Comparison of ENCODE assay signal across 23 cellular contexts in genomic region chr1:147851149-147851548, GRCh38. TPM values are rescaled to one million over a fixed set of nuclear protein-coding genes. Genes with fewer than 3 reads are reported as not detected.
DNase-seq lines count a peak whose midpoint lies in the region; ATAC-seq, FAIRE-seq and TF ChIP-seq lines count a peak whose summit lies in the region.
"Had no signal": no experiment of that assay in that cellular context is flagged by ENCODE, and none has a peak within 500 bp of the region (broad histone marks: within the 10 kb centered on the region; RNA-seq: fewer than 3 reads in every experiment).

No MANE protein-coding gene starts in this region.

- CTCF ChIA-PET in MCF 10A (lab: Yijun Ruan, JAX), result interaction anchor here (0.8 to 1.4 kb wide), 2 partner anchors 12 to 130 kb away, joined by 3 read pairs; no protein-coding TSS in a partner anchor

- no peak for FAIRE-seq in urothelium cell line (lab: Jason Lieb, UNC)
- FAIRE-seq: A204.1 had no signal

- no peak overlapping the region for H3K27ac ChIP-seq in breast epithelium
- H3K27ac ChIP-seq: C4-2B, VCaP had no signal

- no peaks in the 10 kb centered on the region for H3K9me3 Mint-ChIP-seq in MCF 10A (ENCODE audit: unreplicated experiment)
- H3K9me3 Mint-ChIP-seq in activated T-helper 17 cell treated with anti-CD3 and anti-CD28 coated beads, Interleukin-2, amount 50 U/mL, for 72 hours, result no peaks in the 10 kb centered on the region
- H3K9me3 Mint-ChIP-seq in HFFc6, result no peaks in the 10 kb centered on the region
- H3K9me3 Mint-ChIP-seq: activated CD4-positive, alpha-beta memory T cell treated with anti-CD3 and anti-CD28 coated beads for 36 hours; activated T-cell treated with anti-CD3 and anti-CD28 coated beads, Interleukin-2, amount 50 U/mL, for 24 hours; stimulated activated naive CD8-positive, alpha-beta T cell treated with anti-CD3 and anti-CD28 coated beads, Interleukin-15, amount 100 ng/mL, for 72 hours had no signal

- H3K36me3 ChIP-seq in breast epithelium, result no peaks in the 10 kb centered on the region

- intact Hi-C loops in MCF 10A (cut with micrococcal nuclease) (no loop called here), breast epithelium (cut with DNase I; ENCODE audit: low total_unique reads) (no loop called here)

- H3K9me3 ChIP-seq in breast epithelium, result no peaks in the 10 kb centered on the region

- no peaks in the 10 kb centered on the region for H3K27me3 Mint-ChIP-seq in MCF 10A (ENCODE audit: insufficient read depth, unreplicated experiment)
- peaks cover 8% of the 10 kb centered on the region for H3K27me3 Mint-ChIP-seq in activated T-helper 17 cell treated with anti-CD3 and anti-CD28 coated beads, Interleukin-2, amount 50 U/mL, for 72 hours
- no peaks in the 10 kb centered on the region for H3K27me3 Mint-ChIP-seq in HFFc6 (ENCODE audit: insufficient read depth)

- peak; percentile 65 for ATAC-seq in activated T-helper 17 cell treated with anti-CD3 and anti-CD28 coated beads, Interleukin-2, amount 50 U/mL, for 72 hours (replicated peaks)
- no peak for ATAC-seq in SK-N-SH treated with all-trans-retinoic acid at 6 μM for 48 hours
- ATAC-seq: stimulated activated naive CD8-positive, alpha-beta T cell treated with anti-CD3 and anti-CD28 coated beads, Interleukin-15, amount 100 ng/mL, for 72 hours had no signal

- no peaks in the 10 kb centered on the region for H3K4me1 ChIP-seq in breast epithelium

- H3K27me3 ChIP-seq in breast epithelium, result no peaks in the 10 kb centered on the region

- H3K4me1 Mint-ChIP-seq in MCF 10A (ENCODE audit: insufficient read depth, unreplicated experiment), result peaks cover 8% of the 10 kb centered on the region
- no peaks in the 10 kb centered on the region for H3K4me1 Mint-ChIP-seq in activated T-helper 17 cell treated with anti-CD3 and anti-CD28 coated beads, Interleukin-2, amount 50 U/mL, for 72 hours
- no peaks in the 10 kb centered on the region; the same call in 1 of the 2 replicates for H3K4me1 Mint-ChIP-seq in HFFc6 (ENCODE audit: low read depth)
- H3K4me1 Mint-ChIP-seq: stimulated activated naive CD8-positive, alpha-beta T cell treated with anti-CD3 and anti-CD28 coated beads, Interleukin-15, amount 100 ng/mL, for 72 hours had no signal

- TF ChIP-seq POLR2A in breast epithelium (IDR thresholded peaks at IDR 0.05), result no peak

- H3K36me3 Mint-ChIP-seq in MCF 10A (ENCODE audit: insufficient read depth, unreplicated experiment) (no peaks in the 10 kb centered on the region), HFFc6 (ENCODE audit: low read depth) (no peaks in the 10 kb centered on the region)
- H3K36me3 Mint-ChIP-seq in activated T-helper 17 cell treated with anti-CD3 and anti-CD28 coated beads, Interleukin-2, amount 50 U/mL, for 72 hours (ENCODE audit: low read depth), result no peaks in the 10 kb centered on the region
- H3K36me3 Mint-ChIP-seq: activated CD4-positive, alpha-beta memory T cell treated with anti-CD3 and anti-CD28 coated beads for 36 hours; activated naive CD8-positive, alpha-beta T cell had no signal

- POLR2A ChIA-PET in MCF 10A (lab: Yijun Ruan, JAX), result interaction anchor here (1.0 to 1.7 kb wide), 3 partner anchors 9 to 94 kb away, joined by 3 to 5 read pairs (median 4); no protein-coding TSS in a partner anchor

- H3K4me3 ChIP-seq in breast epithelium, result no peak overlapping the region
- H3K4me3 ChIP-seq in foreskin fibroblast (ENCODE audit: low read depth in 1 of 2, low read length in 2 of 2), result no peak overlapping the region

- H3K27ac Mint-ChIP-seq in MCF 10A (ENCODE audit: low read depth, unreplicated experiment) (no peak overlapping the region), HFFc6 (no peak overlapping the region)
- H3K27ac Mint-ChIP-seq in activated T-helper 17 cell treated with anti-CD3 and anti-CD28 coated beads, Interleukin-2, amount 50 U/mL, for 72 hours, result no peak overlapping the region
- H3K27ac Mint-ChIP-seq: activated CD4-positive, alpha-beta memory T cell treated with anti-CD3 and anti-CD28 coated beads for 36 hours; activated naive CD8-positive, alpha-beta T cell; activated T-cell treated with anti-CD3 and anti-CD28 coated beads, Interleukin-2, amount 50 U/mL, for 24 hours; nephron; progenitor cell of endocrine pancreas had no signal

- H3K4me3 Mint-ChIP-seq in MCF 10A (ENCODE audit: unreplicated experiment), result no peak overlapping the region
- no peak overlapping the region for H3K4me3 Mint-ChIP-seq in activated T-helper 17 cell treated with anti-CD3 and anti-CD28 coated beads, Interleukin-2, amount 50 U/mL, for 72 hours
- no peak overlapping the region for H3K4me3 Mint-ChIP-seq in HFFc6
- H3K4me3 Mint-ChIP-seq: activated CD4-positive, alpha-beta memory T cell treated with anti-CD3 and anti-CD28 coated beads for 36 hours; activated naive CD8-positive, alpha-beta T cell; activated T-cell treated with anti-CD3 and anti-CD28 coated beads, Interleukin-2, amount 50 U/mL, for 24 hours; nephron; stimulated activated naive CD8-positive, alpha-beta T cell treated with anti-CD3 and anti-CD28 coated beads, Interleukin-15, amount 100 ng/mL, for 72 hours had no signal

- TF ChIP-seq CTCF in MCF 10A (IDR thresholded peaks at IDR 0.05; ENCODE audit: unreplicated experiment), result no peak
- TF ChIP-seq CTCF in breast epithelium (IDR thresholded peaks at IDR 0.05), result no peak
- no peak for TF ChIP-seq CTCF in foreskin fibroblast (IDR thresholded peaks at IDR 0.05; ENCODE audit: low read depth, low read length)
- TF ChIP-seq CTCF in HFFc6 (IDR thresholded peaks at IDR 0.05), result no peak

- BruUV-seq in MCF 10A (replicated peaks; lab: Mats Ljungman, UMichigan), result no TSS peak

- DNase-seq in MCF 10A (ENCODE audit: unreplicated experiment), result peak; percentile 43
- DNase-seq in breast epithelium (ENCODE audit: low spot score in 2 of 2), result no peak
- peak; percentile 4 to 17 for DNase-seq in foreskin fibroblast
- peak; percentile 18 for DNase-seq in urothelium cell line (ENCODE audit: low spot score)
- no peak for DNase-seq in NCI-H526 (lab: John Stamatoyannopoulos, UW)
- no peak for DNase-seq in HFFc6
- DNase-seq: activated CD4-positive, alpha-beta memory T cell treated with anti-CD3 and anti-CD28 coated beads for 36 hours; activated T-cell treated with anti-CD3 and anti-CD28 coated beads, Interleukin-2, amount 50 U/mL, for 24 hours; foreskin melanocyte; NCI-H187 treated with DMSO at 0.1 percent for 48 hours; NCI-H524 treated with DMSO at 0.1 percent for 48 hours; OCI-M1; stimulated activated naive CD8-positive, alpha-beta T cell treated with anti-CD3 and anti-CD28 coated beads, Interleukin-15, amount 100 ng/mL, for 72 hours had no signal

TF ChIP-seq in SK-N-SH treated with all-trans-retinoic acid at 6 μM for 48 hours, 23 proteins besides CTCF, POLR2A, EP300 and RAD21:
- TF ChIP-seq ZNF565 (CRISPR knock-in tag; conservative IDR thresholded peaks at IDR 0.05; ENCODE audit: low read depth) (no peak), CSRNP3 (CRISPR knock-in tag; IDR thresholded peaks at IDR 0.05) (no peak), ZFP3 (CRISPR knock-in tag; IDR thresholded peaks at IDR 0.05) (no peak), CSDC2 (CRISPR knock-in tag; IDR thresholded peaks at IDR 0.05) (no peak), BACH2 (CRISPR knock-in tag; IDR thresholded peaks at IDR 0.05; ENCODE audit: borderline replicate concordance) (no peak), RARB (CRISPR knock-in tag; IDR thresholded peaks at IDR 0.05) (no peak), ESRRG (CRISPR knock-in tag; IDR thresholded peaks at IDR 0.05) (no peak), ARNTL (CRISPR knock-in tag; IDR thresholded peaks at IDR 0.05; ENCODE audit: borderline replicate concordance, low read depth) (no peak), ZNF70 (CRISPR knock-in tag; IDR thresholded peaks at IDR 0.05) (no peak), TSHZ2 (CRISPR knock-in tag; IDR thresholded peaks at IDR 0.05) (no peak)

RNA-seq across cellular contexts. Expression of gene GJA8, which starts 51.4 kb away (rescaled TPM):
- total RNA-seq in MCF 10A (2022) (not detected in 2 replicates), breast epithelium (not detected)
- not detected for total RNA-seq in activated T-helper 17 cell treated with anti-CD3 and anti-CD28 coated beads, Interleukin-2, amount 50 U/mL, for 72 hours
- not detected for total RNA-seq in HFFc6 (2021; fragmentation: NEBNext Ultra II Directional; extraction: Animal tissue kit (Norgen Biotek cat#: 25700))
- total RNA-seq: activated CD4-positive, alpha-beta memory T cell treated with anti-CD3 and anti-CD28 coated beads for 36 hours; Daoy; progenitor cell of endocrine pancreas; urinary bladder had no signal

Comparison
In these comparisons a context has a peak if more than half of its experiments do, and no peak if none do; other contexts are left out.
1. DNase-seq: peak in MCF 10A (single experiment), foreskin fibroblast (2 of 2) and urothelium cell line (single experiment); none in breast epithelium (0 of 2), NCI-H526 (0 of 2) and HFFc6 (single experiment).